In the genomic region with DNA sequence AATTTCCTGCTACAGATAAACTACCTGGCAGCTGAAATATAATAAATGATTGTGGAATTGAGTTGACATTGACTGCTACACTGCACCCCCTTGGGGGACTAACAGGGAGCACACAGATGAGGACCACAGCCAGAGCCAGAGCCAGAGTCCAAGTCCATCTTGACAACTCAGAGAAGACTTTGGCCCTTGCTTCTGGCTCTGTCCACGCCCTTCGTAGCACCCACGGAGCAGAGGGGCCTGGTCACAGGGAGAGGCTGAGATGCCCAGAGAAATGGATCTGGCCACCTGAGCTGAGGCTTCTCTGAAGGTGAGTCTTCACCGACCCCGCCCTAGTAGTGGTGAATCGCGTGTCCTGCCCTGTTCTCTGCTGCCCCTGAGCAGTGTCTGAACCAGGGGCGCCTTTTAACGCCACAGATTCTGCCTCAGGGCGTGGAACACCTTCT, we compare ENCODE assay signal across 2 cellular contexts.
TF ChIP-seq lines count a peak whose summit lies in the region.

No MANE protein-coding gene starts in this region.

TF ChIP-seq in WTC11, 78 proteins besides CTCF, POLR2A, EP300 and RAD21:
- no peak for TF ChIP-seq TCF7 (CRISPR knock-in tag; IDR thresholded peaks at IDR 0.05; ENCODE audit: low read depth)
- TF ChIP-seq ARID4B (CRISPR knock-in tag; IDR thresholded peaks at IDR 0.05; ENCODE audit: borderline replicate concordance) = no peak
- 0 out of 2 replicates have a peak, but pooled peaks have one; percentile 7 for TF ChIP-seq GABPB1 (CRISPR knock-in tag; IDR thresholded peaks at IDR 0.05)

TF ChIP-seq in HepG2, 621 proteins besides CTCF, POLR2A, EP300 and RAD21 (continues in another document):
- 0 out of 2 replicates have a peak, but pooled peaks have one; percentile 25 for TF ChIP-seq ZSCAN31 (CRISPR knock-in tag; IDR thresholded peaks at IDR 0.05; ENCODE audit: low read depth)
- peak; percentile 61 for TF ChIP-seq ZNF18 (CRISPR knock-in tag; IDR thresholded peaks at IDR 0.05; ENCODE audit: insufficient replicate concordance)
- TF ChIP-seq ZFYVE20 (CRISPR knock-in tag; IDR thresholded peaks at IDR 0.05; ENCODE audit: borderline replicate concordance, low read depth) = no peak
- no peak; the same call in 1 of the 2 replicates for TF ChIP-seq ZNF768 (CRISPR knock-in tag; IDR thresholded peaks at IDR 0.05)
- TF ChIP-seq ZNF263 (CRISPR knock-in tag; IDR thresholded peaks at IDR 0.05) = peak; percentile 93
- TF ChIP-seq SMC3 (IDR thresholded peaks at IDR 0.05; ENCODE audit: low read length) = peak; percentile 37; the same call in 1 of the 2 replicates
- 0 out of 2 replicates have a peak, but pooled peaks have one; percentile 25 for TF ChIP-seq RXRA (CRISPR knock-in tag; IDR thresholded peaks at IDR 0.05)
- TF ChIP-seq NONO (IDR thresholded peaks at IDR 0.05) = no peak
- TF ChIP-seq NONO (CRISPR knock-in tag; conservative IDR thresholded peaks at IDR 0.05) = peak; percentile 25; the same call in 1 of the 2 replicates
- TF ChIP-seq, protein P1, sequence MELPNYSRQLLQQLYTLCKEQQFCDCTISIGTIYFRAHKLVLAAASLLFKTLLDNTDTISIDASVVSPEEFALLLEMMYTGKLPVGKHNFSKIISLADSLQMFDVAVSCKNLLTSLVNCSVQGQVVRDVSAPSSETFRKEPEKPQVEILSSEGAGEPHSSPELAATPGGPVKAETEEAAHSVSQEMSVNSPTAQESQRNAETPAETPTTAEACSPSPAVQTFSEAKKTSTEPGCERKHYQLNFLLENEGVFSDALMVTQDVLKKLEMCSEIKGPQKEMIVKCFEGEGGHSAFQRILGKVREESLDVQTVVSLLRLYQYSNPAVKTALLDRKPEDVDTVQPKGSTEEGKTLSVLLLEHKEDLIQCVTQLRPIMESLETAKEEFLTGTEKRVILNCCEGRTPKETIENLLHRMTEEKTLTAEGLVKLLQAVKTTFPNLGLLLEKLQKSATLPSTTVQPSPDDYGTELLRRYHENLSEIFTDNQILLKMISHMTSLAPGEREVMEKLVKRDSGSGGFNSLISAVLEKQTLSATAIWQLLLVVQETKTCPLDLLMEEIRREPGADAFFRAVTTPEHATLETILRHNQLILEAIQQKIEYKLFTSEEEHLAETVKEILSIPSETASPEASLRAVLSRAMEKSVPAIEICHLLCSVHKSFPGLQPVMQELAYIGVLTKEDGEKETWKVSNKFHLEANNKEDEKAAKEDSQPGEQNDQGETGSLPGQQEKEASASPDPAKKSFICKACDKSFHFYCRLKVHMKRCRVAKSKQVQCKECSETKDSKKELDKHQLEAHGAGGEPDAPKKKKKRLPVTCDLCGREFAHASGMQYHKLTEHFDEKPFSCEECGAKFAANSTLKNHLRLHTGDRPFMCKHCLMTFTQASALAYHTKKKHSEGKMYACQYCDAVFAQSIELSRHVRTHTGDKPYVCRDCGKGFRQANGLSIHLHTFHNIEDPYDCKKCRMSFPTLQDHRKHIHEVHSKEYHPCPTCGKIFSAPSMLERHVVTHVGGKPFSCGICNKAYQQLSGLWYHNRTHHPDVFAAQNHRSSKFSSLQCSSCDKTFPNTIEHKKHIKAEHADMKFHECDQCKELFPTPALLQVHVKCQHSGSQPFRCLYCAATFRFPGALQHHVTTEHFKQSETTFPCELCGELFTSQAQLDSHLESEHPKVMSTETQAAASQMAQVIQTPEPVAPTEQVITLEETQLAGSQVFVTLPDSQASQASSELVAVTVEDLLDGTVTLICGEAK (IDR thresholded peaks at IDR 0.05) = no peak
- TF ChIP-seq, protein P1 (CRISPR knock-in tag; IDR thresholded peaks at IDR 0.05) = peak; percentile 33; the same call in 1 of the 2 replicates
- TF ChIP-seq ZNF121 (CRISPR knock-in tag; IDR thresholded peaks at IDR 0.05) = peak; percentile 51; the same call in 1 of the 2 replicates
- peak; percentile 41 for TF ChIP-seq XRCC5 (optimal IDR thresholded peaks at IDR 0.05; ENCODE audit: low read length)
- no peak for TF ChIP-seq ZNF644 (CRISPR knock-in tag; IDR thresholded peaks at IDR 0.05; ENCODE audit: low read depth)
- TF ChIP-seq FOXJ3 (CRISPR knock-in tag; IDR thresholded peaks at IDR 0.05; ENCODE audit: borderline replicate concordance) = no peak
- TF ChIP-seq NCOR1 (IDR thresholded peaks at IDR 0.05; ENCODE audit: borderline replicate concordance, low read length) = 0 out of 2 replicates have a peak, but pooled peaks have one; percentile 17
- TF ChIP-seq ELF4 (CRISPR knock-in tag; IDR thresholded peaks at IDR 0.05; ENCODE audit: borderline replicate concordance) = no peak
- TF ChIP-seq, protein P2, sequence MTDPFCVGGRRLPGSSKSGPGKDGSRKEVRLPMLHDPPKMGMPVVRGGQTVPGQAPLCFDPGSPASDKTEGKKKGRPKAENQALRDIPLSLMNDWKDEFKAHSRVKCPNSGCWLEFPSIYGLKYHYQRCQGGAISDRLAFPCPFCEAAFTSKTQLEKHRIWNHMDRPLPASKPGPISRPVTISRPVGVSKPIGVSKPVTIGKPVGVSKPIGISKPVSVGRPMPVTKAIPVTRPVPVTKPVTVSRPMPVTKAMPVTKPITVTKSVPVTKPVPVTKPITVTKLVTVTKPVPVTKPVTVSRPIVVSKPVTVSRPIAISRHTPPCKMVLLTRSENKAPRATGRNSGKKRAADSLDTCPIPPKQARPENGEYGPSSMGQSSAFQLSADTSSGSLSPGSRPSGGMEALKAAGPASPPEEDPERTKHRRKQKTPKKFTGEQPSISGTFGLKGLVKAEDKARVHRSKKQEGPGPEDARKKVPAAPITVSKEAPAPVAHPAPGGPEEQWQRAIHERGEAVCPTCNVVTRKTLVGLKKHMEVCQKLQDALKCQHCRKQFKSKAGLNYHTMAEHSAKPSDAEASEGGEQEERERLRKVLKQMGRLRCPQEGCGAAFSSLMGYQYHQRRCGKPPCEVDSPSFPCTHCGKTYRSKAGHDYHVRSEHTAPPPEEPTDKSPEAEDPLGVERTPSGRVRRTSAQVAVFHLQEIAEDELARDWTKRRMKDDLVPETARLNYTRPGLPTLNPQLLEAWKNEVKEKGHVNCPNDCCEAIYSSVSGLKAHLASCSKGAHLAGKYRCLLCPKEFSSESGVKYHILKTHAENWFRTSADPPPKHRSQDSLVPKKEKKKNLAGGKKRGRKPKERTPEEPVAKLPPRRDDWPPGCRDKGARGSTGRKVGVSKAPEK (CRISPR knock-in tag; IDR thresholded peaks at IDR 0.05; ENCODE audit: borderline replicate concordance) = no peak
- TF ChIP-seq, protein P3, sequence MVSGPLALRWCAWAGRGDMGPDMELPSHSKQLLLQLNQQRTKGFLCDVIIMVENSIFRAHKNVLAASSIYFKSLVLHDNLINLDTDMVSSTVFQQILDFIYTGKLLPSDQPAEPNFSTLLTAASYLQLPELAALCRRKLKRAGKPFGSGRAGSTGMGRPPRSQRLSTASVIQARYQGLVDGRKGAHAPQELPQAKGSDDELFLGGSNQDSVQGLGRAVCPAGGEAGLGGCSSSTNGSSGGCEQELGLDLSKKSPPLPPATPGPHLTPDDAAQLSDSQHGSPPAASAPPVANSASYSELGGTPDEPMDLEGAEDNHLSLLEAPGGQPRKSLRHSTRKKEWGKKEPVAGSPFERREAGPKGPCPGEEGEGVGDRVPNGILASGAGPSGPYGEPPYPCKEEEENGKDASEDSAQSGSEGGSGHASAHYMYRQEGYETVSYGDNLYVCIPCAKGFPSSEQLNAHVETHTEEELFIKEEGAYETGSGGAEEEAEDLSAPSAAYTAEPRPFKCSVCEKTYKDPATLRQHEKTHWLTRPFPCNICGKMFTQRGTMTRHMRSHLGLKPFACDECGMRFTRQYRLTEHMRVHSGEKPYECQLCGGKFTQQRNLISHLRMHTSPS (CRISPR knock-in tag; IDR thresholded peaks at IDR 0.05; ENCODE audit: low read depth) = 0 out of 2 replicates have a peak, but pooled peaks have one; percentile 46
- no peak for TF ChIP-seq NCOA5 (CRISPR knock-in tag; IDR thresholded peaks at IDR 0.05)
- TF ChIP-seq ZNF383 (CRISPR knock-in tag; IDR thresholded peaks at IDR 0.05; ENCODE audit: borderline replicate concordance) = no peak
- TF ChIP-seq STAG1 (CRISPR knock-in tag; IDR thresholded peaks at IDR 0.05) = peak; percentile 39; the same call in 1 of the 2 replicates
- 0 out of 2 replicates have a peak, but pooled peaks have one; percentile 43 for TF ChIP-seq ZNF329 (CRISPR knock-in tag; IDR thresholded peaks at IDR 0.05; ENCODE audit: low read depth)
- peak; percentile 73 for TF ChIP-seq HNF4G (IDR thresholded peaks at IDR 0.05; ENCODE audit: borderline replicate concordance, low read depth, low read length)
- TF ChIP-seq HNF4G (CRISPR knock-in tag; IDR thresholded peaks at IDR 0.05; ENCODE audit: borderline replicate concordance, low read depth) = peak; percentile 35; the same call in 1 of the 2 replicates
- TF ChIP-seq HNF4A (CRISPR knock-in tag; IDR thresholded peaks at IDR 0.05) = peak; percentile 74
- TF ChIP-seq SAP130 (CRISPR knock-in tag; IDR thresholded peaks at IDR 0.05; ENCODE audit: low read depth) = peak; percentile 10; the same call in 1 of the 2 replicates
- TF ChIP-seq ZNF646 (CRISPR knock-in tag; IDR thresholded peaks at IDR 0.05) = 0 out of 2 replicates have a peak, but pooled peaks have one; percentile 27
